1 cellular context compared by ENCODE assay signal in the genomic region with DNA sequence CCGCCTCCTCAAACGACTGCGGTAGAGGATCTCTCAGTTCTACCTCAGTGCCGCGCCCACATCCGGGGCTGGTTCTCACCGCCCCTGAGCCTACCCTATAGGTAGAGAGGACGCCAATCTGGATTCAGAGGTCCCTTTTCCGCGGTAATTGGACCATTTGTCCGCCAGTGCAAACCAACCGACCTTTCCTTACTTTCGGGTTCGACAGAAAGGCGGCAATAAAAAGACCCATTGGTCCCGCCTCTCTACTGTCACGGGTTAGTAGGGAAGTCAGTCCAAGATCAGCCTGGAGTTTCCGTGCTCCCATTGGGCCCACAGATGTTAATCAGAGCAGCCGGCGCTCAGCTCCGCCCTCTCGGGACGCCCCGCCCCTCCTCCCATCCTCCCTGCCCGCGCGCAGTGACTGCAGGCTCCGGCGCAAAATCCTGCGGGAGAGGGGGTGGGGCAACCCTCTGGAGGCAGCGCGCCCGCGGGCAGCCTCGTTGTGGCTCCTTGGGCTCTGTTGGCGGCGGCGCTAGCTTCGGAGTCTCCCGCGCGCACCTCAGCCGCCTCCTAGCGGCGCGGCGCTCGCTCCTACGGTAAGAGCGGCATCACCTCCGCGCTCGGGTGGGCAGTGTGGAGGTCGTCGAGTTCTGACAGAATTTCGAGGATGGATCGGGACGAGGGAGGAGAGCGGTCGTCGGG.
TF ChIP-seq lines count a peak whose summit lies in the region.

A gene (plus strand): TSS at position 380 of the 684 bp plus-strand sequence.
A gene with protein sequence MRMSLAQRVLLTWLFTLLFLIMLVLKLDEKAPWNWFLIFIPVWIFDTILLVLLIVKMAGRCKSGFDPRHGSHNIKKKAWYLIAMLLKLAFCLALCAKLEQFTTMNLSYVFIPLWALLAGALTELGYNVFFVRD (minus strand): TSS at position 41 of the 684 bp plus-strand sequence. CDS start 4,061 bp downstream, outside the sequence.

TF ChIP-seq in GM12878, 131 proteins besides CTCF, POLR2A, EP300 and RAD21 (continued from another document):
- TF ChIP-seq STAT3 (IDR thresholded peaks at IDR 0.05; ENCODE audit: low read depth, low read length) (no peak), IKZF1 (conservative IDR thresholded peaks at IDR 0.05) (peak; percentile 89), TAF1 (IDR thresholded peaks at IDR 0.05; ENCODE audit: borderline replicate concordance, low read depth, low read length) (peak; percentile 57; the same call in 1 of the 2 replicates), TBL1XR1 (IDR thresholded peaks at IDR 0.05; ENCODE audit: low read depth, low read length) (no peak), YBX1 (IDR thresholded peaks at IDR 0.05) (no peak), GATAD2B (conservative IDR thresholded peaks at IDR 0.05; ENCODE audit: low read depth) (no peak; the same call in 1 of the 2 replicates), BMI1 (IDR thresholded peaks at IDR 0.05; ENCODE audit: borderline replicate concordance) (no peak), NR2C2 (IDR thresholded peaks at IDR 0.05; ENCODE audit: borderline replicate concordance, control insufficient read depth, insufficient read length, low read depth) (no peak), NFIC (IDR thresholded peaks at IDR 0.05; ENCODE audit: low read depth, low read length) (peak; percentile 27; the same call in 1 of the 2 replicates), WRNIP1 (IDR thresholded peaks at IDR 0.05; ENCODE audit: borderline replicate concordance, low read depth, low read length) (no peak), SMAD1 (IDR thresholded peaks at IDR 0.05; ENCODE audit: low read depth, partially characterized antibody) (no peak), SMAD5 (IDR thresholded peaks at IDR 0.05; ENCODE audit: low read depth) (no peak)
- TF ChIP-seq, protein P1, sequence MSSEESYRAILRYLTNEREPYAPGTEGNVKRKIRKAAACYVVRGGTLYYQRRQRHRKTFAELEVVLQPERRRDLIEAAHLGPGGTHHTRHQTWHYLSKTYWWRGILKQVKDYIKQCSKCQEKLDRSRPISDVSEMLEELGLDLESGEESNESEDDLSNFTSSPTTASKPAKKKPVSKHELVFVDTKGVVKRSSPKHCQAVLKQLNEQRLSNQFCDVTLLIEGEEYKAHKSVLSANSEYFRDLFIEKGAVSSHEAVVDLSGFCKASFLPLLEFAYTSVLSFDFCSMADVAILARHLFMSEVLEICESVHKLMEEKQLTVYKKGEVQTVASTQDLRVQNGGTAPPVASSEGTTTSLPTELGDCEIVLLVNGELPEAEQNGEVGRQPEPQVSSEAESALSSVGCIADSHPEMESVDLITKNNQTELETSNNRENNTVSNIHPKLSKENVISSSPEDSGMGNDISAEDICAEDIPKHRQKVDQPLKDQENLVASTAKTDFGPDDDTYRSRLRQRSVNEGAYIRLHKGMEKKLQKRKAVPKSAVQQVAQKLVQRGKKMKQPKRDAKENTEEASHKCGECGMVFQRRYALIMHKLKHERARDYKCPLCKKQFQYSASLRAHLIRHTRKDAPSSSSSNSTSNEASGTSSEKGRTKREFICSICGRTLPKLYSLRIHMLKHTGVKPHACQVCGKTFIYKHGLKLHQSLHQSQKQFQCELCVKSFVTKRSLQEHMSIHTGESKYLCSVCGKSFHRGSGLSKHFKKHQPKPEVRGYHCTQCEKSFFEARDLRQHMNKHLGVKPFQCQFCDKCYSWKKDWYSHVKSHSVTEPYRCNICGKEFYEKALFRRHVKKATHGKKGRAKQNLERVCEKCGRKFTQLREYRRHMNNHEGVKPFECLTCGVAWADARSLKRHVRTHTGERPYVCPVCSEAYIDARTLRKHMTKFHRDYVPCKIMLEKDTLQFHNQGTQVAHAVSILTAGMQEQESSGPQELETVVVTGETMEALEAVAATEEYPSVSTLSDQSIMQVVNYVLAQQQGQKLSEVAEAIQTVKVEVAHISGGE (CRISPR knock-in tag; IDR thresholded peaks at IDR 0.05): no peak
- TF ChIP-seq, protein P2, sequence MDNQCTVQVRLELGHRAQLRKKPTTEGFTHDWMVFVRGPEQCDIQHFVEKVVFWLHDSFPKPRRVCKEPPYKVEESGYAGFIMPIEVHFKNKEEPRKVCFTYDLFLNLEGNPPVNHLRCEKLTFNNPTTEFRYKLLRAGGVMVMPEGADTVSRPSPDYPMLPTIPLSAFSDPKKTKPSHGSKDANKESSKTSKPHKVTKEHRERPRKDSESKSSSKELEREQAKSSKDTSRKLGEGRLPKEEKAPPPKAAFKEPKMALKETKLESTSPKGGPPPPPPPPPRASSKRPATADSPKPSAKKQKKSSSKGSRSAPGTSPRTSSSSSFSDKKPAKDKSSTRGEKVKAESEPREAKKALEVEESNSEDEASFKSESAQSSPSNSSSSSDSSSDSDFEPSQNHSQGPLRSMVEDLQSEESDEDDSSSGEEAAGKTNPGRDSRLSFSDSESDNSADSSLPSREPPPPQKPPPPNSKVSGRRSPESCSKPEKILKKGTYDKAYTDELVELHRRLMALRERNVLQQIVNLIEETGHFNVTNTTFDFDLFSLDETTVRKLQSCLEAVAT (IDR thresholded peaks at IDR 0.05): 0 out of 2 replicates have a peak, but pooled peaks have one; percentile 3
- TF ChIP-seq, protein P3, sequence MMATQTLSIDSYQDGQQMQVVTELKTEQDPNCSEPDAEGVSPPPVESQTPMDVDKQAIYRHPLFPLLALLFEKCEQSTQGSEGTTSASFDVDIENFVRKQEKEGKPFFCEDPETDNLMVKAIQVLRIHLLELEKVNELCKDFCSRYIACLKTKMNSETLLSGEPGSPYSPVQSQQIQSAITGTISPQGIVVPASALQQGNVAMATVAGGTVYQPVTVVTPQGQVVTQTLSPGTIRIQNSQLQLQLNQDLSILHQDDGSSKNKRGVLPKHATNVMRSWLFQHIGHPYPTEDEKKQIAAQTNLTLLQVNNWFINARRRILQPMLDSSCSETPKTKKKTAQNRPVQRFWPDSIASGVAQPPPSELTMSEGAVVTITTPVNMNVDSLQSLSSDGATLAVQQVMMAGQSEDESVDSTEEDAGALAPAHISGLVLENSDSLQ (IDR thresholded peaks at IDR 0.05): peak; percentile 100
- TF ChIP-seq, protein P4, sequence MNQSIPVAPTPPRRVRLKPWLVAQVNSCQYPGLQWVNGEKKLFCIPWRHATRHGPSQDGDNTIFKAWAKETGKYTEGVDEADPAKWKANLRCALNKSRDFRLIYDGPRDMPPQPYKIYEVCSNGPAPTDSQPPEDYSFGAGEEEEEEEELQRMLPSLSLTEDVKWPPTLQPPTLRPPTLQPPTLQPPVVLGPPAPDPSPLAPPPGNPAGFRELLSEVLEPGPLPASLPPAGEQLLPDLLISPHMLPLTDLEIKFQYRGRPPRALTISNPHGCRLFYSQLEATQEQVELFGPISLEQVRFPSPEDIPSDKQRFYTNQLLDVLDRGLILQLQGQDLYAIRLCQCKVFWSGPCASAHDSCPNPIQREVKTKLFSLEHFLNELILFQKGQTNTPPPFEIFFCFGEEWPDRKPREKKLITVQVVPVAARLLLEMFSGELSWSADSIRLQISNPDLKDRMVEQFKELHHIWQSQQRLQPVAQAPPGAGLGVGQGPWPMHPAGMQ (IDR thresholded peaks at IDR 0.05; ENCODE audit: borderline replicate concordance): no peak
